In the genomic region with DNA sequence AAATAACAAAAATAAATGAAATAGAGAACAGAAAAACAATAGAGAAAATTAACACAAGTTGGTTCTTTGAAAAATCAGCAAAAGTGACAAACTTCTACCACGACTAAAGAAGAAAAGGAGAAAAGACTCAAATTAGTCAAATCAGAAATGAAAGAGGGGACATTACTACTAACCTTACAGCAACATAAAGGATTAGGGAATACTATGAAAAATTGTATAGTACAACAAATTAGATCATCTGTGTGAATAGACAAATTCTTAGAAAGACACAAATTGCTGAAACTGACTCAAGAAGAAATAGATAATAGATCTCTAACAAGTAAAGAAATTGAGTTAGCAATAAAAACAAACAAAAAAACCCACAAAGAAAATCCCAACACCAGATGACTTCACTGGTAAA, we compare ENCODE assay signal across 25 cellular contexts.
"Had no signal": no experiment of that assay in that cellular context is flagged by ENCODE, and none has a peak within 500 bp of the region (broad histone marks: within the 10 kb centered on the region; RNA-seq: fewer than 3 reads in every experiment).

No MANE protein-coding gene starts in this region.

- H3K27me3 ChIP-seq: ovary, tibial nerve, uterus had no signal

- H3K4me3 ChIP-seq: left ventricle myocardium inferior, mucosa of descending colon, ovary, prostate gland, skin epidermis, tibial nerve, uterus had no signal

- H3K36me3 ChIP-seq: left ventricle myocardium inferior, ovary, prostate gland, tibial nerve, uterus had no signal

- DNase-seq: hypothalamus; islet precursor cell; left ventricle myocardium inferior; midbrain; mucosa of descending colon; naive thymus-derived CD4-positive, alpha-beta T cell; ovary; retina; right cardiac atrium; stimulated activated CD4-positive, alpha-beta T cell treated with anti-CD3 and anti-CD28 coated beads, Interleukin-12 subunit alpha, Interleukin-12 subunit beta, amount 100 ng/mL, for 4 hours; stimulated activated CD4-positive, alpha-beta T cell treated with anti-CD3 and anti-CD28 coated beads, Interleukin-15, amount 100 ng/mL, for 24 hours; stimulated activated CD4-positive, alpha-beta T cell treated with anti-CD3 and anti-CD28 coated beads, Interleukin-2, amount 100 ng/mL, for 24 hours; stimulated activated CD4-positive, alpha-beta T cell treated with anti-CD3 and anti-CD28 coated beads, Interleukin-4, amount 100 ng/mL, for 24 hours; stimulated activated naive CD4-positive, alpha-beta T cell treated with Interleukin-2 at 50 U/mL for 16 hours; stimulated activated naive CD8-positive, alpha-beta T cell treated with anti-CD3 and anti-CD28 coated beads, Interleukin-15, amount 100 ng/mL, for 72 hours; substantia nigra; uterus had no signal

- H3K4me1 ChIP-seq: left ventricle myocardium inferior, prostate gland, tibial nerve, uterus had no signal

- H3K9me3 Mint-ChIP-seq: natural killer cell treated with Interleukin-12 subunit alpha and Interleukin-12 subunit beta and Interleukin-15 and Interleukin-18, amount 100 ng/mL, for 72 hours; stimulated activated naive CD8-positive, alpha-beta T cell treated with anti-CD3 and anti-CD28 coated beads, Interleukin-15, amount 100 ng/mL, for 72 hours; type B pancreatic cell had no signal

- H3K27ac ChIP-seq: left ventricle myocardium inferior, ovary, prostate gland, skin epidermis, tibial nerve, uterus had no signal

- H3K4me1 Mint-ChIP-seq: memory B cell; stimulated activated memory B cell treated with anti-CD40 and anti-IgM and Interleukin-4, amounts not matched to agents 10 μg/mL and 1 μg/mL and 100 μg/mL, for 72 hours had no signal

- H3K27ac Mint-ChIP-seq: memory B cell; natural killer cell treated with Interleukin-12 subunit alpha and Interleukin-12 subunit beta and Interleukin-15 and Interleukin-18, amount 100 ng/mL, for 72 hours; stimulated activated memory B cell treated with anti-CD40 and anti-IgM and Interleukin-4, amounts not matched to agents 10 μg/mL and 1 μg/mL and 100 μg/mL, for 72 hours; type B pancreatic cell had no signal

- H3K27me3 Mint-ChIP-seq: memory B cell; naive thymus-derived CD4-positive, alpha-beta T cell; natural killer cell treated with Interleukin-12 subunit alpha and Interleukin-12 subunit beta and Interleukin-15 and Interleukin-18, amount 100 ng/mL, for 72 hours; stimulated activated memory B cell treated with anti-CD40 and anti-IgM and Interleukin-4, amounts not matched to agents 10 μg/mL and 1 μg/mL and 100 μg/mL, for 72 hours; stimulated activated naive CD8-positive, alpha-beta T cell treated with anti-CD3 and anti-CD28 coated beads, Interleukin-15, amount 100 ng/mL, for 72 hours; type B pancreatic cell had no signal

- H3K4me3 Mint-ChIP-seq: memory B cell; naive thymus-derived CD4-positive, alpha-beta T cell; natural killer cell treated with Interleukin-12 subunit alpha and Interleukin-12 subunit beta and Interleukin-15 and Interleukin-18, amount 100 ng/mL, for 72 hours; stimulated activated memory B cell treated with anti-CD40 and anti-IgM and Interleukin-4, amounts not matched to agents 10 μg/mL and 1 μg/mL and 100 μg/mL, for 72 hours; stimulated activated naive CD8-positive, alpha-beta T cell treated with anti-CD3 and anti-CD28 coated beads, Interleukin-15, amount 100 ng/mL, for 72 hours; type B pancreatic cell had no signal

- H3K9me3 ChIP-seq: mucosa of descending colon, ovary, prostate gland, uterus had no signal

- H3K36me3 Mint-ChIP-seq: memory B cell; natural killer cell treated with Interleukin-12 subunit alpha and Interleukin-12 subunit beta and Interleukin-15 and Interleukin-18, amount 100 ng/mL, for 72 hours; stimulated activated memory B cell treated with anti-CD40 and anti-IgM and Interleukin-4, amounts not matched to agents 10 μg/mL and 1 μg/mL and 100 μg/mL, for 72 hours; type B pancreatic cell had no signal

- ATAC-seq: mucosa of descending colon; naive thymus-derived CD4-positive, alpha-beta T cell; right cardiac atrium; sciatic nerve; stimulated activated memory B cell treated with anti-CD40 and anti-IgM and Interleukin-4, amounts not matched to agents 10 μg/mL and 1 μg/mL and 100 μg/mL, for 72 hours; stimulated activated naive CD8-positive, alpha-beta T cell treated with anti-CD3 and anti-CD28 coated beads, Interleukin-15, amount 100 ng/mL, for 72 hours had no signal
